Comparison of ENCODE assay signal across 8 cellular contexts in genomic region chr15:74598126-74598842, GRCh38. TPM values are rescaled to one million over a fixed set of nuclear protein-coding genes. Genes with fewer than 3 reads are reported as not detected.
DNase-seq lines count a peak whose midpoint lies in the region; ATAC-seq and TF ChIP-seq lines count a peak whose summit lies in the region.

No MANE protein-coding gene starts in this region.

- no peak for TF ChIP-seq CTCF in left lung (IDR thresholded peaks at IDR 0.05)

- peaks cover 6 to 22% of the 10 kb centered on the region in 2 donors for H3K4me1 ChIP-seq in left lung

- ATAC-seq in GM18519 (IDR thresholded peaks at IDR 0.05; ENCODE audit: low FRiP score, unreplicated experiment) = peak; percentile 71
- peak; percentile 75 for ATAC-seq in HG03060 (IDR thresholded peaks at IDR 0.05; ENCODE audit: low read depth, unreplicated experiment)
- peak; percentile 98 for ATAC-seq in left lung

- H3K4me3 ChIP-seq in left lung = peak overlapping the region; percentile 61 to 71

- no peaks in the 10 kb centered on the region for H3K27me3 ChIP-seq in left lung

- DNase-seq in A172 (ENCODE audit: low spot score) (peak; percentile 72), NCI-H345 treated with DMSO at 0.1 percent for 48 hours (lab: John Stamatoyannopoulos, UW; ENCODE audit: unreplicated experiment) (peak; percentile 67), dermis blood vessel endothelial cell (peak; percentile 94), left lung (peak; percentile 95 to 96)
- DNase-seq in activated CD4-positive, alpha-beta T cell treated with anti-CD3 and anti-CD28 coated beads, Interleukin-2, amount 50 U/mL, for 4 hours = peak; percentile 77 to 79
- peak; percentile 87 for DNase-seq in stimulated activated CD4-positive, alpha-beta T cell treated with anti-CD3 and anti-CD28 coated beads, Interleukin-4, amount 100 ng/mL, for 1 hour

- H3K9me3 ChIP-seq in left lung = no peaks in the 10 kb centered on the region

- intact Hi-C loops in left lung (cut with DNase I) = no loop called here

- peaks cover 0 to 27% of the 10 kb centered on the region in 2 donors for H3K36me3 ChIP-seq in left lung

- peak overlapping the region; percentile 86 to 88 for H3K27ac ChIP-seq in left lung

RNA-seq across cellular contexts. Expression of gene CLK3, which starts 17.4 kb away (rescaled TPM):
- total RNA-seq in A172 (2014; rRNA removed; shearing (Covaris generic)) = 31.9 and 40.0 TPM in 2 replicates
- total RNA-seq in dermis blood vessel endothelial cell (68.3 and 81.5 TPM in 2 replicates), left lung (10 to 100 TPM; 58.0 to 70.0 TPM)

RNA-seq across cellular contexts. Expression of gene ARID3B, which starts 57.3 kb away (rescaled TPM):
- total RNA-seq in A172 (2014; rRNA removed; shearing (Covaris generic)) = 1.5 and 1.7 TPM in 2 replicates
- total RNA-seq in dermis blood vessel endothelial cell (4.6 and 6.1 TPM in 2 replicates), left lung (10 to 100 TPM in 1 of 2 donors, 1 to 10 TPM in 1; 5.8 to 12.1 TPM)

Comparison
In these comparisons a context has a peak if more than half of its experiments do, and no peak if none do; other contexts are left out.
1. Peak in every context shown above with its lines: DNase-seq, ATAC-seq, H3K4me3 ChIP-seq and H3K27ac ChIP-seq.